Comparison of ENCODE assay signal across 1 cellular context in the genomic region with DNA sequence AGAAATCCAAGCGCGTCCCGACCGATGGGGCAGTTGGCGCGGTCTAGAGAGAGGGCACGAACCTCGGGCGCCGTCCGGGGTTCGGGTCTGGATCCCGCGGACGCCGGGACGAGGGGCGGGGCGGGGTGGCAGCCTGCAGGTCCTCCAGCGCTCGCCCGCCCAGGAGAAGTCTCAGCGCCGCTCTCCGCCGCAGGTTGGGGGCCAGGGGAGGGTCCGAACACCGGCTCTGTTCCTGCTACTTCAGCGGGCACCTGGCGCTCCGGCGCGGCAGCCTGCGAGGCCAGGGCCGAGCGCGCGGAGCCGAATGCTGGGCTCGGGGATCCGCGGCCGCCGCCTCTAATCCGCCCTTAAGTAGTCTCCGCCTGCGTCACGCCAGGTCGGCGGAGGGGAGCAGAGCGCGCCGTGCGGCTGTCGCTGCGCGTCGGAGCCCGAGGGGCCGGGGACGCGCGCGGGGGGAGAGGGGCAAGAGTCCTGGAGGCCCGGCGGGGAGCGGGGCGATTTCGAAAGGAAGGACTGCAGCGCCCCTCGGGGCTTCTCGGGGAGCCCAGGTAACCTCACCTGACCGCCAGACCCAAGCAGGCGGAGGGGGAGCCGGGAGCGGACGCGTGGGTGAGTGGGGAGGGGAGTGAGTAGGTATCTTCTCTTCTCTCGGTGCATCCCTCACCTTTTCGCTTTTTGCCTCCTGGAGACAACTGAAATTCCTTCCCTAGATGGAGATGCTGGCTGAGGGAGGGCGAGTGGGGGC.
TF ChIP-seq lines count a peak whose summit lies in the region.

A gene (minus strand): TSS at position 325 of the 745 bp plus-strand sequence. CDS start 510 bp downstream, outside the sequence.

TF ChIP-seq in H1, 55 proteins besides CTCF, POLR2A, EP300 and RAD21 (continued from another document):
- TF ChIP-seq, protein P1, sequence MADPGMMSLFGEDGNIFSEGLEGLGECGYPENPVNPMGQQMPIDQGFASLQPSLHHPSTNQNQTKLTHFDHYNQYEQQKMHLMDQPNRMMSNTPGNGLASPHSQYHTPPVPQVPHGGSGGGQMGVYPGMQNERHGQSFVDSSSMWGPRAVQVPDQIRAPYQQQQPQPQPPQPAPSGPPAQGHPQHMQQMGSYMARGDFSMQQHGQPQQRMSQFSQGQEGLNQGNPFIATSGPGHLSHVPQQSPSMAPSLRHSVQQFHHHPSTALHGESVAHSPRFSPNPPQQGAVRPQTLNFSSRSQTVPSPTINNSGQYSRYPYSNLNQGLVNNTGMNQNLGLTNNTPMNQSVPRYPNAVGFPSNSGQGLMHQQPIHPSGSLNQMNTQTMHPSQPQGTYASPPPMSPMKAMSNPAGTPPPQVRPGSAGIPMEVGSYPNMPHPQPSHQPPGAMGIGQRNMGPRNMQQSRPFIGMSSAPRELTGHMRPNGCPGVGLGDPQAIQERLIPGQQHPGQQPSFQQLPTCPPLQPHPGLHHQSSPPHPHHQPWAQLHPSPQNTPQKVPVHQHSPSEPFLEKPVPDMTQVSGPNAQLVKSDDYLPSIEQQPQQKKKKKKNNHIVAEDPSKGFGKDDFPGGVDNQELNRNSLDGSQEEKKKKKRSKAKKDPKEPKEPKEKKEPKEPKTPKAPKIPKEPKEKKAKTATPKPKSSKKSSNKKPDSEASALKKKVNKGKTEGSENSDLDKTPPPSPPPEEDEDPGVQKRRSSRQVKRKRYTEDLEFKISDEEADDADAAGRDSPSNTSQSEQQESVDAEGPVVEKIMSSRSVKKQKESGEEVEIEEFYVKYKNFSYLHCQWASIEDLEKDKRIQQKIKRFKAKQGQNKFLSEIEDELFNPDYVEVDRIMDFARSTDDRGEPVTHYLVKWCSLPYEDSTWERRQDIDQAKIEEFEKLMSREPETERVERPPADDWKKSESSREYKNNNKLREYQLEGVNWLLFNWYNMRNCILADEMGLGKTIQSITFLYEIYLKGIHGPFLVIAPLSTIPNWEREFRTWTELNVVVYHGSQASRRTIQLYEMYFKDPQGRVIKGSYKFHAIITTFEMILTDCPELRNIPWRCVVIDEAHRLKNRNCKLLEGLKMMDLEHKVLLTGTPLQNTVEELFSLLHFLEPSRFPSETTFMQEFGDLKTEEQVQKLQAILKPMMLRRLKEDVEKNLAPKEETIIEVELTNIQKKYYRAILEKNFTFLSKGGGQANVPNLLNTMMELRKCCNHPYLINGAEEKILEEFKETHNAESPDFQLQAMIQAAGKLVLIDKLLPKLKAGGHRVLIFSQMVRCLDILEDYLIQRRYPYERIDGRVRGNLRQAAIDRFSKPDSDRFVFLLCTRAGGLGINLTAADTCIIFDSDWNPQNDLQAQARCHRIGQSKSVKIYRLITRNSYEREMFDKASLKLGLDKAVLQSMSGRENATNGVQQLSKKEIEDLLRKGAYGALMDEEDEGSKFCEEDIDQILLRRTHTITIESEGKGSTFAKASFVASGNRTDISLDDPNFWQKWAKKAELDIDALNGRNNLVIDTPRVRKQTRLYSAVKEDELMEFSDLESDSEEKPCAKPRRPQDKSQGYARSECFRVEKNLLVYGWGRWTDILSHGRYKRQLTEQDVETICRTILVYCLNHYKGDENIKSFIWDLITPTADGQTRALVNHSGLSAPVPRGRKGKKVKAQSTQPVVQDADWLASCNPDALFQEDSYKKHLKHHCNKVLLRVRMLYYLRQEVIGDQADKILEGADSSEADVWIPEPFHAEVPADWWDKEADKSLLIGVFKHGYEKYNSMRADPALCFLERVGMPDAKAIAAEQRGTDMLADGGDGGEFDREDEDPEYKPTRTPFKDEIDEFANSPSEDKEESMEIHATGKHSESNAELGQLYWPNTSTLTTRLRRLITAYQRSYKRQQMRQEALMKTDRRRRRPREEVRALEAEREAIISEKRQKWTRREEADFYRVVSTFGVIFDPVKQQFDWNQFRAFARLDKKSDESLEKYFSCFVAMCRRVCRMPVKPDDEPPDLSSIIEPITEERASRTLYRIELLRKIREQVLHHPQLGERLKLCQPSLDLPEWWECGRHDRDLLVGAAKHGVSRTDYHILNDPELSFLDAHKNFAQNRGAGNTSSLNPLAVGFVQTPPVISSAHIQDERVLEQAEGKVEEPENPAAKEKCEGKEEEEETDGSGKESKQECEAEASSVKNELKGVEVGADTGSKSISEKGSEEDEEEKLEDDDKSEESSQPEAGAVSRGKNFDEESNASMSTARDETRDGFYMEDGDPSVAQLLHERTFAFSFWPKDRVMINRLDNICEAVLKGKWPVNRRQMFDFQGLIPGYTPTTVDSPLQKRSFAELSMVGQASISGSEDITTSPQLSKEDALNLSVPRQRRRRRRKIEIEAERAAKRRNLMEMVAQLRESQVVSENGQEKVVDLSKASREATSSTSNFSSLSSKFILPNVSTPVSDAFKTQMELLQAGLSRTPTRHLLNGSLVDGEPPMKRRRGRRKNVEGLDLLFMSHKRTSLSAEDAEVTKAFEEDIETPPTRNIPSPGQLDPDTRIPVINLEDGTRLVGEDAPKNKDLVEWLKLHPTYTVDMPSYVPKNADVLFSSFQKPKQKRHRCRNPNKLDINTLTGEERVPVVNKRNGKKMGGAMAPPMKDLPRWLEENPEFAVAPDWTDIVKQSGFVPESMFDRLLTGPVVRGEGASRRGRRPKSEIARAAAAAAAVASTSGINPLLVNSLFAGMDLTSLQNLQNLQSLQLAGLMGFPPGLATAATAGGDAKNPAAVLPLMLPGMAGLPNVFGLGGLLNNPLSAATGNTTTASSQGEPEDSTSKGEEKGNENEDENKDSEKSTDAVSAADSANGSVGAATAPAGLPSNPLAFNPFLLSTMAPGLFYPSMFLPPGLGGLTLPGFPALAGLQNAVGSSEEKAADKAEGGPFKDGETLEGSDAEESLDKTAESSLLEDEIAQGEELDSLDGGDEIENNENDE (IDR thresholded peaks at IDR 0.05; ENCODE audit: insufficient replicate concordance, low read length), result no peak
- no peak for TF ChIP-seq SRF (IDR thresholded peaks at IDR 0.05; ENCODE audit: low read depth, low read length)
- TF ChIP-seq CREB1 (IDR thresholded peaks at IDR 0.05), result peak; percentile 58
- TF ChIP-seq BRCA1 (IDR thresholded peaks at IDR 0.05; ENCODE audit: low read depth, low read length), result no peak
- TF ChIP-seq TAF1 (IDR thresholded peaks at IDR 0.05; ENCODE audit: low read depth, low read length), result no peak
- TF ChIP-seq, protein P2, sequence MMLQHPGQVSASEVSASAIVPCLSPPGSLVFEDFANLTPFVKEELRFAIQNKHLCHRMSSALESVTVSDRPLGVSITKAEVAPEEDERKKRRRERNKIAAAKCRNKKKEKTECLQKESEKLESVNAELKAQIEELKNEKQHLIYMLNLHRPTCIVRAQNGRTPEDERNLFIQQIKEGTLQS (IDR thresholded peaks at IDR 0.05; ENCODE audit: insufficient read depth, low read depth, low read length), result no peak
- no peak for TF ChIP-seq NRF1 (IDR thresholded peaks at IDR 0.05; ENCODE audit: low read depth, low read length)
- TF ChIP-seq EGR1 (IDR thresholded peaks at IDR 0.05; ENCODE audit: borderline replicate concordance, low read depth, low read length), result no peak
- TF ChIP-seq SAP30 (IDR thresholded peaks at IDR 0.05; ENCODE audit: insufficient read depth, insufficient replicate concordance, low read length), result no peak
- no peak for TF ChIP-seq SIX5 (IDR thresholded peaks at IDR 0.05; ENCODE audit: low read depth, low read length)
- TF ChIP-seq CHD1 (IDR thresholded peaks at IDR 0.05; ENCODE audit: low read depth, low read length), result no peak
- TF ChIP-seq HDAC2 (IDR thresholded peaks at IDR 0.05; ENCODE audit: borderline replicate concordance in 1 of 2, low read depth in 2 of 2, low read length in 2 of 2), result no peak
- TF ChIP-seq, protein P3, sequence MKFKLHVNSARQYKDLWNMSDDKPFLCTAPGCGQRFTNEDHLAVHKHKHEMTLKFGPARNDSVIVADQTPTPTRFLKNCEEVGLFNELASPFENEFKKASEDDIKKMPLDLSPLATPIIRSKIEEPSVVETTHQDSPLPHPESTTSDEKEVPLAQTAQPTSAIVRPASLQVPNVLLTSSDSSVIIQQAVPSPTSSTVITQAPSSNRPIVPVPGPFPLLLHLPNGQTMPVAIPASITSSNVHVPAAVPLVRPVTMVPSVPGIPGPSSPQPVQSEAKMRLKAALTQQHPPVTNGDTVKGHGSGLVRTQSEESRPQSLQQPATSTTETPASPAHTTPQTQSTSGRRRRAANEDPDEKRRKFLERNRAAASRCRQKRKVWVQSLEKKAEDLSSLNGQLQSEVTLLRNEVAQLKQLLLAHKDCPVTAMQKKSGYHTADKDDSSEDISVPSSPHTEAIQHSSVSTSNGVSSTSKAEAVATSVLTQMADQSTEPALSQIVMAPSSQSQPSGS (IDR thresholded peaks at IDR 0.05; ENCODE audit: low read length), result no peak
- TF ChIP-seq GTF2F1 (IDR thresholded peaks at IDR 0.05; ENCODE audit: borderline replicate concordance, low read depth, low read length), result no peak
- TF ChIP-seq SP2 (IDR thresholded peaks at IDR 0.05; ENCODE audit: low read length), result no peak
- TF ChIP-seq KDM5A (IDR thresholded peaks at IDR 0.05; ENCODE audit: low read length), result no peak
- TF ChIP-seq RXRA (IDR thresholded peaks at IDR 0.05; ENCODE audit: insufficient read depth, low read depth, low read length), result no peak
- TF ChIP-seq JUND (IDR thresholded peaks at IDR 0.05; ENCODE audit: low read length), result no peak
- TF ChIP-seq, protein P4, sequence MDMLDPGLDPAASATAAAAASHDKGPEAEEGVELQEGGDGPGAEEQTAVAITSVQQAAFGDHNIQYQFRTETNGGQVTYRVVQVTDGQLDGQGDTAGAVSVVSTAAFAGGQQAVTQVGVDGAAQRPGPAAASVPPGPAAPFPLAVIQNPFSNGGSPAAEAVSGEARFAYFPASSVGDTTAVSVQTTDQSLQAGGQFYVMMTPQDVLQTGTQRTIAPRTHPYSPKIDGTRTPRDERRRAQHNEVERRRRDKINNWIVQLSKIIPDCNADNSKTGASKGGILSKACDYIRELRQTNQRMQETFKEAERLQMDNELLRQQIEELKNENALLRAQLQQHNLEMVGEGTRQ (IDR thresholded peaks at IDR 0.05; ENCODE audit: low read length), result no peak
- TF ChIP-seq TAF7 (optimal IDR thresholded peaks at IDR 0.05; ENCODE audit: borderline replicate concordance, low read depth, low read length), result no peak
- TF ChIP-seq HDAC6 (IDR thresholded peaks at IDR 0.05; ENCODE audit: low read depth, low read length), result no peak
- TF ChIP-seq CHD2 (IDR thresholded peaks at IDR 0.05; ENCODE audit: low read length), result no peak
- no peak for TF ChIP-seq YY1 (IDR thresholded peaks at IDR 0.05; ENCODE audit: low read depth, low read length)
- TF ChIP-seq TEAD4 (IDR thresholded peaks at IDR 0.05; ENCODE audit: low read depth, low read length), result no peak
- no peak for TF ChIP-seq CBX8 (IDR thresholded peaks at IDR 0.05; ENCODE audit: borderline replicate concordance, low read depth, low read length)
- no peak for TF ChIP-seq NANOG (IDR thresholded peaks at IDR 0.05; ENCODE audit: insufficient read depth, low read depth, low read length, poor library complexity, severe bottlenecking)
- TF ChIP-seq JUN (IDR thresholded peaks at IDR 0.05; ENCODE audit: low read depth, low read length), result no peak
- TF ChIP-seq KDM1A (IDR thresholded peaks at IDR 0.05; ENCODE audit: borderline replicate concordance, low read length), result no peak
- TF ChIP-seq, protein P5, sequence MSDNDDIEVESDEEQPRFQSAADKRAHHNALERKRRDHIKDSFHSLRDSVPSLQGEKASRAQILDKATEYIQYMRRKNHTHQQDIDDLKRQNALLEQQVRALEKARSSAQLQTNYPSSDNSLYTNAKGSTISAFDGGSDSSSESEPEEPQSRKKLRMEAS (IDR thresholded peaks at IDR 0.05), result peak; percentile 47; the same call in 1 of the 2 replicates
- TF ChIP-seq EZH2 (IDR thresholded peaks at IDR 0.05; ENCODE audit: low read depth, low read length, severe bottlenecking), result peak; percentile 47
- TF ChIP-seq ASH2L (IDR thresholded peaks at IDR 0.05; ENCODE audit: low read length), result peak; percentile 50
- TF ChIP-seq SUZ12 (IDR thresholded peaks at IDR 0.05; ENCODE audit: low read length), result peak; percentile 53
- TF ChIP-seq SIN3A (conservative IDR thresholded peaks at IDR 0.05 in 1 of 2, IDR thresholded peaks at IDR 0.05 in 1 of 2; ENCODE audit: low read depth in 1 of 2, low read length in 2 of 2), result no peak
- no peak for TF ChIP-seq TCF12 (IDR thresholded peaks at IDR 0.05; ENCODE audit: low read depth, low read length)
- TF ChIP-seq POU5F1 (IDR thresholded peaks at IDR 0.05; ENCODE audit: low read depth, low read length), result no peak
